In genomic region chr12:70739741-70740140, GRCh38 we compare ENCODE assay signal across 17 cellular contexts.
A peak's percentile ranks its signal among the peaks of the same experiment; 100 is the strongest.
DNase-seq lines count a peak whose midpoint lies in the region.
"Had no signal": no experiment of that assay in that cellular context is flagged by ENCODE, and none has a peak within 500 bp of the region (broad histone marks: within the 10 kb centered on the region; RNA-seq: fewer than 3 reads in every experiment).

No MANE protein-coding gene starts in this region.

- H3K14ac ChIP-seq in trophoblast cell (ENCODE audit: low read length) = no peak overlapping the region

- H3K79me2 ChIP-seq in trophoblast cell (ENCODE audit: control insufficient read depth, insufficient read depth, low read length, poor library complexity) = no peaks in the 10 kb centered on the region

- H3K4ac ChIP-seq in trophoblast cell (ENCODE audit: low read depth, low read length) = no peak overlapping the region

- H4K12ac ChIP-seq in trophoblast cell (ENCODE audit: low read depth, low read length) = no peak overlapping the region

- no peak overlapping the region for H2BK12ac ChIP-seq in trophoblast cell (ENCODE audit: low read length)

- no peak overlapping the region for H3K23ac ChIP-seq in trophoblast cell (ENCODE audit: low read length)

- H2BK120ac ChIP-seq in trophoblast cell (ENCODE audit: insufficient read depth, low read length, poor library complexity) = peak overlapping the region; percentile 58

- peaks cover 15% of the 10 kb centered on the region for H3K79me1 ChIP-seq in trophoblast cell (ENCODE audit: low read length)

- in situ Hi-C loops in G401 (cut with HindIII; ENCODE audit: low sequenced_read_pairs) = no loop called here

- peaks cover 5% of the 10 kb centered on the region for H3K9me3 ChIP-seq in trophoblast cell (ENCODE audit: insufficient read depth, low read depth, low read length)
- H3K9me3 ChIP-seq: A549, Caco-2 had no signal

- H2AFZ ChIP-seq in trophoblast cell (ENCODE audit: insufficient read depth, low read length, poor library complexity) = no peak overlapping the region

- H2AK5ac ChIP-seq in trophoblast cell (ENCODE audit: low read length) = peak overlapping the region; percentile 4

- H4K8ac ChIP-seq in trophoblast cell (ENCODE audit: low read depth, low read length) = no peak overlapping the region

- H4K91ac ChIP-seq in trophoblast cell (ENCODE audit: low read depth, low read length) = no peak overlapping the region

- no peak overlapping the region for H3K27ac ChIP-seq in trophoblast cell (ENCODE audit: low read depth, low read length)
- H3K27ac ChIP-seq: 22Rv1; A549; BLaER1 treated with 17β-estradiol and CSF1 and Interleukin-3, amounts not matched to agents 10 nM and 100 nM; C4-2B had no signal

- no peak overlapping the region for H3K18ac ChIP-seq in trophoblast cell (ENCODE audit: low read length)

- no peak overlapping the region for H2BK5ac ChIP-seq in trophoblast cell (ENCODE audit: low read depth, low read length, poor library complexity)

- no peak overlapping the region for H3K9ac ChIP-seq in trophoblast cell (ENCODE audit: low read length)
- H3K9ac ChIP-seq: BLaER1 treated with 17β-estradiol and CSF1 and Interleukin-3, amounts not matched to agents 10 nM and 100 nM had no signal

- peaks cover 0 to 4% of the 10 kb centered on the region in 2 experiments for H3K4me1 ChIP-seq in trophoblast cell (ENCODE audit: control insufficient read depth in 1 of 2, insufficient read depth in 2 of 2, low read length in 2 of 2)
- H3K4me1 ChIP-seq: A549; BLaER1 treated with 17β-estradiol and CSF1 and Interleukin-3, amounts not matched to agents 10 nM and 100 nM; Caco-2 had no signal

- H3K4me3 ChIP-seq in trophoblast cell (ENCODE audit: low read depth, low read length) = no peak overlapping the region
- H3K4me3 ChIP-seq: A549; BLaER1 treated with 17β-estradiol and CSF1 and Interleukin-3, amounts not matched to agents 10 nM and 100 nM; GM12878 had no signal

- H3K4me2 ChIP-seq in trophoblast cell (ENCODE audit: low read length) = no peak overlapping the region
- H3K4me2 ChIP-seq: A549; BLaER1 treated with 17β-estradiol and CSF1 and Interleukin-3, amounts not matched to agents 10 nM and 100 nM had no signal

- peak; percentile 81 for DNase-seq in G401 (ENCODE audit: low spot score)
- DNase-seq in cerebellar nuclear complex (lab: John Stamatoyannopoulos, UW) = peak; percentile 6 to 7
- DNase-seq in trophoblast cell = no peak
- DNase-seq in NCI-H187 (lab: John Stamatoyannopoulos, UW) = no peak
- DNase-seq in NCI-H510A treated with DMSO at 0.1 percent for 48 hours (lab: John Stamatoyannopoulos, UW) = no peak
- DNase-seq: AML-193; Caco-2; Calu3; CD4-positive, alpha-beta T cell; CD8-positive, alpha-beta T cell; DMS79 treated with DMSO at 0.1 percent for 48 hours; GDM1 had no signal

- H3K27me3 ChIP-seq in trophoblast cell (ENCODE audit: insufficient read depth, low read length) = no peaks in the 10 kb centered on the region
- H3K27me3 ChIP-seq: BLaER1 treated with 17β-estradiol and CSF1 and Interleukin-3, amounts not matched to agents 10 nM and 100 nM had no signal

- H3K36me3 ChIP-seq in trophoblast cell (ENCODE audit: control insufficient read depth in 1 of 2, insufficient read depth in 2 of 2, low read length in 2 of 2) = peaks cover 0 to 4% of the 10 kb centered on the region in 2 experiments
- H3K36me3 ChIP-seq: BLaER1 treated with 17β-estradiol and CSF1 and Interleukin-3, amounts not matched to agents 10 nM and 100 nM had no signal

- no CpG with 5 or more reads among the region's 2 CpGs for WGBS in trophoblast cell (ENCODE audit: extremely low coverage, insufficient coverage, insufficient read length)

Comparison
In these comparisons a context has a peak if more than half of its experiments do, and no peak if none do; other contexts are left out.
1. DNase-seq: peak in G401 (single experiment) and cerebellar nuclear complex (2 of 2); none in trophoblast cell (0 of 2), NCI-H187 (0 of 2) and NCI-H510A treated with DMSO at 0.1 percent for 48 hours (single experiment).